8 cellular contexts compared by ENCODE assay signal in genomic region chr1:112396668-112397025, GRCh38. TPM values are rescaled to one million over a fixed set of nuclear protein-coding genes. Genes with fewer than 3 reads are reported as not detected.
A peak's percentile ranks its signal among the peaks of the same experiment; 100 is the strongest.
DNase-seq lines count a peak whose midpoint lies in the region; ATAC-seq lines count a peak whose summit lies in the region.

No MANE protein-coding gene starts in this region.

- peak overlapping the region; percentile 90 for H3K4me3 Mint-ChIP-seq in activated naive CD4-positive, alpha-beta T cell treated with anti-CD3 and anti-CD28 coated beads, Interleukin-2, amount 50 U/mL, for 24 hours
- H3K4me3 Mint-ChIP-seq in activated CD4-positive, alpha-beta memory T cell treated with anti-CD3 and anti-CD28 coated beads for 36 hours, result peak overlapping the region; percentile 91
- H3K4me3 Mint-ChIP-seq in stimulated activated effector memory CD8-positive, alpha-beta T cell treated with anti-CD3 and anti-CD28 coated beads, Interleukin-12 subunit alpha, Interleukin-12 subunit beta, amount 100 ng/mL, for 72 hours, result peak overlapping the region; percentile 95

- H3K4me3 ChIP-seq in iPS-11a (ENCODE audit: low read depth, low read length), result peak overlapping the region; percentile 89

- H3K27me3 Mint-ChIP-seq in activated naive CD4-positive, alpha-beta T cell treated with anti-CD3 and anti-CD28 coated beads, Interleukin-2, amount 50 U/mL, for 24 hours, result peaks cover 7% of the 10 kb centered on the region
- peaks cover 14% of the 10 kb centered on the region for H3K27me3 Mint-ChIP-seq in activated CD4-positive, alpha-beta memory T cell treated with anti-CD3 and anti-CD28 coated beads for 36 hours

- POLR2A ChIA-PET in activated CD4-positive, alpha-beta memory T cell treated with anti-CD3 and anti-CD28 coated beads for 36 hours (lab: Charles Lee), result no interaction called here

- H3K27ac Mint-ChIP-seq in activated naive CD4-positive, alpha-beta T cell treated with anti-CD3 and anti-CD28 coated beads, Interleukin-2, amount 50 U/mL, for 24 hours, result peak overlapping the region; percentile 74
- H3K27ac Mint-ChIP-seq in activated CD4-positive, alpha-beta memory T cell treated with anti-CD3 and anti-CD28 coated beads for 36 hours, result no peak overlapping the region
- peak overlapping the region; percentile 72 for H3K27ac Mint-ChIP-seq in stimulated activated effector memory CD8-positive, alpha-beta T cell treated with anti-CD3 and anti-CD28 coated beads, Interleukin-12 subunit alpha, Interleukin-12 subunit beta, amount 100 ng/mL, for 72 hours

- no peak for DNase-seq in activated naive CD4-positive, alpha-beta T cell treated with anti-CD3 and anti-CD28 coated beads, Interleukin-2, amount 50 U/mL, for 16 hours
- no peak for DNase-seq in activated CD4-positive, alpha-beta memory T cell treated with anti-CD3 and anti-CD28 coated beads for 36 hours
- no peak for DNase-seq in stimulated activated effector memory CD8-positive, alpha-beta T cell treated with anti-CD3 and anti-CD28 coated beads, Interleukin-12 subunit alpha, Interleukin-12 subunit beta, amount 100 ng/mL, for 72 hours (ENCODE audit: low spot score in 2 of 2)
- DNase-seq in inferior parietal cortex (ENCODE audit: extremely low spot score), result no peak
- DNase-seq in activated effector memory CD4-positive, alpha-beta T cell treated with anti-CD3 and anti-CD28 coated beads, Interleukin-2, amount 50 U/mL, for 16 hours, result no peak
- no peak for DNase-seq in stimulated activated CD4-positive, alpha-beta T cell treated with anti-CD3 and anti-CD28 coated beads, Interleukin-2, amount 100 ng/mL, for 24 hours

- peaks cover 24% of the 10 kb centered on the region for H3K4me1 Mint-ChIP-seq in activated naive CD4-positive, alpha-beta T cell treated with anti-CD3 and anti-CD28 coated beads, Interleukin-2, amount 50 U/mL, for 24 hours
- H3K4me1 Mint-ChIP-seq in activated CD4-positive, alpha-beta memory T cell treated with anti-CD3 and anti-CD28 coated beads for 36 hours (ENCODE audit: low read depth), result peaks cover 32% of the 10 kb centered on the region
- H3K4me1 Mint-ChIP-seq in stimulated activated effector memory CD8-positive, alpha-beta T cell treated with anti-CD3 and anti-CD28 coated beads, Interleukin-12 subunit alpha, Interleukin-12 subunit beta, amount 100 ng/mL, for 72 hours, result peaks cover 36% of the 10 kb centered on the region

- intact Hi-C loops in activated CD4-positive, alpha-beta memory T cell treated with anti-CD3 and anti-CD28 coated beads for 36 hours (cut with micrococcal nuclease), result loop anchor here (1.0 kb wide), 1 partner anchor 222 kb away; no protein-coding TSS in a partner anchor

- no peaks in the 10 kb centered on the region for H3K36me3 Mint-ChIP-seq in activated naive CD4-positive, alpha-beta T cell treated with anti-CD3 and anti-CD28 coated beads, Interleukin-2, amount 50 U/mL, for 24 hours
- no peaks in the 10 kb centered on the region for H3K36me3 Mint-ChIP-seq in activated CD4-positive, alpha-beta memory T cell treated with anti-CD3 and anti-CD28 coated beads for 36 hours
- no peaks in the 10 kb centered on the region for H3K36me3 Mint-ChIP-seq in stimulated activated effector memory CD8-positive, alpha-beta T cell treated with anti-CD3 and anti-CD28 coated beads, Interleukin-12 subunit alpha, Interleukin-12 subunit beta, amount 100 ng/mL, for 72 hours

- CTCF ChIA-PET in activated CD4-positive, alpha-beta memory T cell treated with anti-CD3 and anti-CD28 coated beads for 36 hours (lab: Charles Lee), result interaction anchor here (1.2 kb wide), 1 partner anchor 311 kb away, joined by 3 read pairs; no protein-coding TSS in a partner anchor

- ATAC-seq in stimulated activated effector memory CD8-positive, alpha-beta T cell treated with anti-CD3 and anti-CD28 coated beads, Interleukin-12 subunit alpha, Interleukin-12 subunit beta, amount 100 ng/mL, for 72 hours, result no peak

- H3K9me3 Mint-ChIP-seq in activated naive CD4-positive, alpha-beta T cell treated with anti-CD3 and anti-CD28 coated beads, Interleukin-2, amount 50 U/mL, for 24 hours, result no peaks in the 10 kb centered on the region
- H3K9me3 Mint-ChIP-seq in activated CD4-positive, alpha-beta memory T cell treated with anti-CD3 and anti-CD28 coated beads for 36 hours, result no peaks in the 10 kb centered on the region
- H3K9me3 Mint-ChIP-seq in stimulated activated effector memory CD8-positive, alpha-beta T cell treated with anti-CD3 and anti-CD28 coated beads, Interleukin-12 subunit alpha, Interleukin-12 subunit beta, amount 100 ng/mL, for 72 hours, result no peaks in the 10 kb centered on the region

RNA-seq across cellular contexts. Expression of gene CTTNBP2NL, which starts 0.6 kb away (rescaled TPM):
- total RNA-seq in activated CD4-positive, alpha-beta memory T cell treated with anti-CD3 and anti-CD28 coated beads for 36 hours, result 1 to 10 TPM; 5.4 to 5.9 TPM
